Comparison of ENCODE assay signal across 8 cellular contexts in genomic region chr4:113052379-113052951, GRCh38. TPM values are rescaled to one million over a fixed set of nuclear protein-coding genes. Genes with fewer than 3 reads are reported as not detected.
DNase-seq lines count a peak whose midpoint lies in the region; ATAC-seq and TF ChIP-seq lines count a peak whose summit lies in the region.

No MANE protein-coding gene starts in this region.

- ATAC-seq in GM19351 (IDR thresholded peaks at IDR 0.05; ENCODE audit: unreplicated experiment) (peak; percentile 76), HG03439 (IDR thresholded peaks at IDR 0.05; ENCODE audit: unreplicated experiment) (peak; percentile 59), omental fat pad (ENCODE audit: low FRiP score) (no peak)

- CTCF ChIA-PET in activated naive CD4-positive, alpha-beta T cell treated with anti-CD3 and anti-CD28 coated beads, Interleukin-2, amount 10 ng/mL, durations not matched to agents 7 days and 5 days (lab: Charles Lee), result no interaction called here

- H3K27ac ChIP-seq in angular gyrus (ENCODE audit: low read depth, low read length), result peak overlapping the region; percentile 42

- DNase-seq in Ammon's horn (ENCODE audit: low spot score) (peak; percentile 32), omental fat pad (ENCODE audit: low spot score) (no peak), mucosa of gallbladder (ENCODE audit: low spot score) (no peak), cerebellar nuclear complex (lab: John Stamatoyannopoulos, UW) (no peak)
- DNase-seq in activated naive CD4-positive, alpha-beta T cell treated with anti-CD3 and anti-CD28 coated beads, Interleukin-2, amount 10 ng/mL, durations not matched to agents 7 days and 5 days, result no peak

- no peaks in the 10 kb centered on the region for H3K36me3 Mint-ChIP-seq in activated naive CD4-positive, alpha-beta T cell treated with anti-CD3 and anti-CD28 coated beads, Interleukin-2, amount 10 ng/mL, durations not matched to agents 7 days and 5 days

- no peak overlapping the region for H3K4me3 Mint-ChIP-seq in activated naive CD4-positive, alpha-beta T cell treated with anti-CD3 and anti-CD28 coated beads, Interleukin-2, amount 10 ng/mL, durations not matched to agents 7 days and 5 days

- peaks cover 3% of the 10 kb centered on the region for H3K27me3 Mint-ChIP-seq in activated naive CD4-positive, alpha-beta T cell treated with anti-CD3 and anti-CD28 coated beads, Interleukin-2, amount 10 ng/mL, durations not matched to agents 7 days and 5 days

- no peaks in the 10 kb centered on the region for H3K4me1 Mint-ChIP-seq in activated naive CD4-positive, alpha-beta T cell treated with anti-CD3 and anti-CD28 coated beads, Interleukin-2, amount 10 ng/mL, durations not matched to agents 7 days and 5 days

- no peak for TF ChIP-seq CTCF in omental fat pad (IDR thresholded peaks at IDR 0.05)

- H3K27ac Mint-ChIP-seq in activated naive CD4-positive, alpha-beta T cell treated with anti-CD3 and anti-CD28 coated beads, Interleukin-2, amount 10 ng/mL, durations not matched to agents 7 days and 5 days, result no peak overlapping the region

- no peaks in the 10 kb centered on the region for H3K9me3 Mint-ChIP-seq in activated naive CD4-positive, alpha-beta T cell treated with anti-CD3 and anti-CD28 coated beads, Interleukin-2, amount 10 ng/mL, durations not matched to agents 7 days and 5 days

RNA-seq across cellular contexts. Expression of gene ANK2, which starts 3.0 kb away (rescaled TPM):
- total RNA-seq in omental fat pad, result 100 to 1,000 TPM in 1 of 4 donors, 10 to 100 TPM in 3; 51.4 to 200 (median 84.9) TPM
- total RNA-seq in mucosa of gallbladder, result 13.7 TPM
